Comparison of ENCODE assay signal across 11 cellular contexts in the genomic region with DNA sequence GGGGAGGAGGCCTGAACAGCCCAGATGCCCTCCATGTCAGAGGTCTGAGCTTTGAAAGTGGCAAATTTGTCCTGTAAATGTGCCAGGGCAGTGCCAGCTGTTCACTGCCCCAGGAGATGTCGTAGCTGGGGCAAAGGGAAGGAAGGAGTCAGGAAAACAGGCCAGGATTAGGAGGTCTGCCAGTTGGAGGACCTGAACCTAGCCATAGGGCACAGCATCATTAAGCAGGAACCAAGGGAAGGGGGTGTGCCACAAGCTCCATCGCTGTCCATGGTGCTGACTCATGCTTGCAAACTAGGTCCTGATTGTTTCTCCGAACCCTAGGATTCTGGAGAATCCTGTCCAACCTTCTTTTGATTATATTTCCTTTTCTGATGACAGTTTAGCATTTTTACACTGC.
DNase-seq lines count a peak whose midpoint lies in the region; ATAC-seq and TF ChIP-seq lines count a peak whose summit lies in the region.
"Had no signal": no experiment of that assay in that cellular context is flagged by ENCODE, and none has a peak within 500 bp of the region (broad histone marks: within the 10 kb centered on the region; RNA-seq: fewer than 3 reads in every experiment).

No MANE protein-coding gene starts in this region.

- ATAC-seq in GM21381 (IDR thresholded peaks at IDR 0.05; ENCODE audit: unreplicated experiment): no peak
- ATAC-seq in HG03039 (IDR thresholded peaks at IDR 0.05; ENCODE audit: unreplicated experiment): no peak

- H3K4me3 ChIP-seq in astrocyte of the cerebellum (ENCODE audit: low read depth, low read length): no peak overlapping the region
- H3K4me3 ChIP-seq: tibial nerve had no signal

- in situ Hi-C loops in astrocyte of the cerebellum (cut with HindIII; ENCODE audit: low sequenced_read_pairs): no loop called here

- TF ChIP-seq CTCF in astrocyte of the cerebellum (IDR thresholded peaks at IDR 0.05; ENCODE audit: low read depth, low read length, missing control alignments): no peak

- peak; percentile 27 for DNase-seq in EL
- peak; percentile 32 for DNase-seq in LoVo (ENCODE audit: low spot score)
- peak; percentile 6 for DNase-seq in astrocyte of the cerebellum (ENCODE audit: low read depth)
- DNase-seq in lung microvascular endothelial cell (ENCODE audit: low read depth in 2 of 2): peak; percentile 61 to 68
- no peak for DNase-seq in NCI-H1092 (lab: John Stamatoyannopoulos, UW)
- no peak for DNase-seq in middle frontal gyrus (ENCODE audit: extremely low spot score, low spot score)
- DNase-seq: central memory CD4-positive, alpha-beta T cell; NK-92 treated with Interleukin-12 subunit alpha and Interleukin-12 subunit beta, amount 100 ng/mL, for 24 hours had no signal

Comparison
In these comparisons a context has a peak if more than half of its experiments do, and no peak if none do; other contexts are left out.
1. DNase-seq: peak in EL (single experiment), LoVo (single experiment), astrocyte of the cerebellum (single experiment) and lung microvascular endothelial cell (2 of 2); none in NCI-H1092 (single experiment) and middle frontal gyrus (single experiment).